ENCODE assay signal across 8 cellular contexts in genomic region chr5:73902327-73903051, GRCh38.
DNase-seq lines count a peak whose midpoint lies in the region; ATAC-seq, FAIRE-seq and TF ChIP-seq lines count a peak whose summit lies in the region.

No MANE protein-coding gene starts in this region.

- intact Hi-C loops in body of pancreas (cut with DNase I): loop anchor here (5.0 kb wide), 1 partner anchor 745 kb away; no protein-coding TSS in a partner anchor

- peaks cover 0 to 15% of the 10 kb centered on the region in 2 donors for H3K36me3 ChIP-seq in body of pancreas (replicated peaks in 1 of 2; ENCODE audit: insufficient read depth in 1 of 2, low read depth in 2 of 2)

- TF ChIP-seq CTCF in C4-2B (conservative IDR thresholded peaks at IDR 0.05): peak; percentile 81
- peak; percentile 52 to 99 (median 87) for TF ChIP-seq CTCF in body of pancreas (IDR thresholded peaks at IDR 0.05)

- no peaks in the 10 kb centered on the region for H3K9me3 ChIP-seq in body of pancreas

- H3K27ac ChIP-seq in C4-2B: no peak overlapping the region
- H3K27ac ChIP-seq in body of pancreas: peak overlapping the region in 1 of 4 donors; percentile 44

- FAIRE-seq in H54 (lab: Jason Lieb, UNC): peak; percentile 81

- no peaks in the 10 kb centered on the region for H3K27me3 ChIP-seq in body of pancreas

- H3K4me1 ChIP-seq in body of pancreas: peaks cover 19% of the 10 kb centered on the region

- no peak overlapping the region for H3K4me3 ChIP-seq in body of pancreas

- 38 to 40% methylated on average over 10 of the region's 10 CpGs for WGBS in body of pancreas, 2 donors

- ATAC-seq in body of pancreas: peak; percentile 60

- peak; percentile 19 for DNase-seq in H54 (ENCODE audit: insufficient read length, low spot score)
- peak; percentile 39 to 49 for DNase-seq in NCI-H526 (lab: John Stamatoyannopoulos, UW)
- DNase-seq in body of pancreas: peak in 1 of 4 donors; percentile 19
- DNase-seq in iPS-NIHi11 (ENCODE audit: low spot score): peak; percentile 57
- DNase-seq in smooth muscle cell of the brain vasculature (ENCODE audit: low read depth, low spot score): peak; percentile 40
- no peak for DNase-seq in NK-92 treated with Interleukin-12 subunit alpha and Interleukin-12 subunit beta, amount 100 ng/mL, for 24 hours (lab: John Stamatoyannopoulos, UW)
- DNase-seq in activated CD4-positive, alpha-beta T cell treated with anti-CD3 and anti-CD28 coated beads, Interleukin-2, amount 50 U/mL, for 1 hour: no peak

- TF ChIP-seq POLR2A in H54 (IDR thresholded peaks at IDR 0.05; ENCODE audit: low read depth, low read length) (no peak), body of pancreas (IDR thresholded peaks at IDR 0.05) (no peak)

Comparison
In these comparisons a context has a peak if more than half of its experiments do, and no peak if none do; other contexts are left out.
1. DNase-seq: peak in H54 (single experiment), NCI-H526 (2 of 2), iPS-NIHi11 (single experiment) and smooth muscle cell of the brain vasculature (single experiment); none in NK-92 treated with Interleukin-12 subunit alpha and Interleukin-12 subunit beta, amount 100 ng/mL, for 24 hours (single experiment) and activated CD4-positive, alpha-beta T cell treated with anti-CD3 and anti-CD28 coated beads, Interleukin-2, amount 50 U/mL, for 1 hour (single experiment).